Comparison of ENCODE assay signal across 18 cellular contexts in the genomic region with DNA sequence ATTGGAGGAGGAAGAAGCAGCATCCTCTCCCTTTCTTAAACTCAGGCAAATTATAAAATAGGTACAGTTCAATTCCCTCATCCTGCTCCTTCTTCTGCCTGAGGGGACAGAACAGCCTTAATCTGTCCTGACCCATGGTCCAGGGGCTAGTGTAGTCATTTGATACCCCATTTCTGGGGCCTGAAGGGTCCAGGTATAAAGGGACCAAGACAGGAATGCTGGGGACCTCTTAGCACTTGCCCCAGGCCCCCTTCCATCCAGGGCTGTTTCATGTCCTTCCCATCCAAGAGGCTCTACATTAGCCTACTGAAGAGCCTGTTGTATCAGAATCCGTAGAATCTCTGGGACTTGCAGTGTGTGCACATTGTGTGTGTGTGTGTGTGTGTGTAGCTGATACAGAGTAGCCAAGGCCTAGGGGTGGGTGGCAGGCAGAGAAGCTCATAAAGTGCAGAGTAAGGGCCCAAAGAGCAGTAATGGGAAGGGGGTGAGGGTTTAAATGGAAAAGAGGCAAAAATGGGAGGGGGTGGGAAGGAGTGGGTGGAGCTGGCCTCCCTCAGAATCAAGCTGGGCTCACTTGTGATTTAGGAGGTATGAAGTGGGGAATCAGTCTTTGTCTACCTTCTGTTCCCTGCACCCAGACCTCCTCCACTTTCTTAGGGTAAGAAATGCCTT. TPM values are rescaled to one million over a fixed set of nuclear protein-coding genes. Genes with fewer than 3 reads are reported as not detected.
A peak's percentile ranks its signal among the peaks of the same experiment; 100 is the strongest.
DNase-seq lines count a peak whose midpoint lies in the region; ATAC-seq and TF ChIP-seq lines count a peak whose summit lies in the region.
"Had no signal": no experiment of that assay in that cellular context is flagged by ENCODE, and none has a peak within 500 bp of the region (broad histone marks: within the 10 kb centered on the region; RNA-seq: fewer than 3 reads in every experiment).

No MANE protein-coding gene starts in this region.

- peak overlapping the region; percentile 72 for H3K27ac Mint-ChIP-seq in activated naive CD4-positive, alpha-beta T cell treated with anti-CD3 and anti-CD28 coated beads, Interleukin-2, amount 50 U/mL, for 24 hours

- no peak for DNase-seq in activated naive CD4-positive, alpha-beta T cell treated with anti-CD3 and anti-CD28 coated beads, Interleukin-2, amount 50 U/mL, for 16 hours
- peak; percentile 11 to 19 for DNase-seq in vagina (ENCODE audit: extremely low spot score in 2 of 2)
- DNase-seq in right cardiac atrium = no peak
- no peak for DNase-seq in sciatic nerve (ENCODE audit: low spot score)
- DNase-seq: activated CD4-positive, CD25-positive, alpha-beta regulatory T cell; GDM1; MG63; NCI-H446 treated with DMSO at 0.1 percent for 48 hours; occipital lobe; stimulated activated CD4-positive, alpha-beta T cell treated with anti-CD3 and anti-CD28 coated beads, Interleukin-2, amount 100 ng/mL, for 24 hours; testis had no signal

- H3K36me3 Mint-ChIP-seq in activated naive CD4-positive, alpha-beta T cell treated with anti-CD3 and anti-CD28 coated beads, Interleukin-2, amount 50 U/mL, for 24 hours = peaks cover 17% of the 10 kb centered on the region

- no peak for TF ChIP-seq POLR2A in vagina (IDR thresholded peaks at IDR 0.05)

- H3K36me3 ChIP-seq in Loucy (ENCODE audit: insufficient read depth, low read length) (peaks cover 66% of the 10 kb centered on the region; the same call in 1 of the 2 replicates), vagina (no peaks in the 10 kb centered on the region)
- H3K36me3 ChIP-seq: MG63 had no signal

- no peaks in the 10 kb centered on the region for H3K9me3 ChIP-seq in Loucy (ENCODE audit: insufficient read depth, low read depth, low read length)
- H3K9me3 ChIP-seq in vagina = no peaks in the 10 kb centered on the region
- H3K9me3 ChIP-seq in right cardiac atrium (ENCODE audit: control insufficient read depth, low read length) = no peaks in the 10 kb centered on the region
- H3K9me3 ChIP-seq: MG63, testis had no signal

- H3K4me1 ChIP-seq in Loucy (ENCODE audit: insufficient read depth, low read length, poor library complexity, severe bottlenecking) (peaks cover 91% of the 10 kb centered on the region), vagina (no peaks in the 10 kb centered on the region), right cardiac atrium (ENCODE audit: control insufficient read depth, insufficient read depth, low read length) (no peaks in the 10 kb centered on the region)
- H3K4me1 ChIP-seq: testis had no signal

- no peaks in the 10 kb centered on the region for H3K27me3 ChIP-seq in Loucy (ENCODE audit: insufficient read depth, low read length, poor library complexity, severe bottlenecking)
- no peaks in the 10 kb centered on the region for H3K27me3 ChIP-seq in vagina
- no peaks in the 10 kb centered on the region for H3K27me3 ChIP-seq in right cardiac atrium (ENCODE audit: control insufficient read depth, insufficient read depth)
- H3K27me3 ChIP-seq: MG63, testis had no signal

- no peaks in the 10 kb centered on the region for H3K9me2 ChIP-seq in Loucy (replicated peaks; ENCODE audit: low read depth, low read length)

- H3K9me3 Mint-ChIP-seq in activated naive CD4-positive, alpha-beta T cell treated with anti-CD3 and anti-CD28 coated beads, Interleukin-2, amount 50 U/mL, for 24 hours = no peaks in the 10 kb centered on the region

- H3K4me1 Mint-ChIP-seq in activated naive CD4-positive, alpha-beta T cell treated with anti-CD3 and anti-CD28 coated beads, Interleukin-2, amount 50 U/mL, for 24 hours = peaks cover 90% of the 10 kb centered on the region

- no peak overlapping the region for H2AFZ ChIP-seq in Loucy (ENCODE audit: low read length)

- 95% methylated on average over 1 of the region's 1 CpG for WGBS in right cardiac atrium

- H3K4me3 ChIP-seq in Loucy (ENCODE audit: low read length, poor library complexity, severe bottlenecking) = no peak overlapping the region
- no peak overlapping the region for H3K4me3 ChIP-seq in vagina
- H3K4me3 ChIP-seq in right cardiac atrium (ENCODE audit: low read length) = no peak overlapping the region
- H3K4me3 ChIP-seq: MG63, smooth muscle cell, testis had no signal

- intact Hi-C loops in vagina (cut with DNase I) = no loop called here
- intact Hi-C loops in right cardiac atrium (cut with DNase I) = no loop called here
- intact Hi-C loops in sciatic nerve (cut with DNase I) = no loop called here

- peak; percentile 9 for ATAC-seq in esophagus mucosa
- no peak for ATAC-seq in GM18861 (IDR thresholded peaks at IDR 0.05; ENCODE audit: unreplicated experiment)
- no peak for ATAC-seq in right cardiac atrium
- no peak for ATAC-seq in sciatic nerve
- ATAC-seq: SK-N-SH treated with all-trans-retinoic acid at 6 μM for 48 hours had no signal

- H3F3A ChIP-seq in Loucy (ENCODE audit: low read depth) = peaks cover 13% of the 10 kb centered on the region; the same call in 1 of the 2 replicates

- no peak overlapping the region for H3K27ac ChIP-seq in vagina
- H3K27ac ChIP-seq in right cardiac atrium (ENCODE audit: low read length) = no peak overlapping the region
- H3K27ac ChIP-seq: epithelial cell of prostate, testis had no signal

- peak overlapping the region; percentile 17 for H3K4me2 ChIP-seq in Loucy (ENCODE audit: low read depth, low read length, poor library complexity, severe bottlenecking)
- H3K4me2 ChIP-seq: smooth muscle cell had no signal

- peaks cover 97% of the 10 kb centered on the region for H3K79me2 ChIP-seq in Loucy (ENCODE audit: insufficient read depth, low read length)

- no peaks in the 10 kb centered on the region for H3K27me3 Mint-ChIP-seq in activated naive CD4-positive, alpha-beta T cell treated with anti-CD3 and anti-CD28 coated beads, Interleukin-2, amount 50 U/mL, for 24 hours

- peaks cover 35% of the 10 kb centered on the region for H4K20me1 ChIP-seq in Loucy (ENCODE audit: insufficient read depth, low read length, poor library complexity, severe bottlenecking)

- H3K4me3 Mint-ChIP-seq in activated naive CD4-positive, alpha-beta T cell treated with anti-CD3 and anti-CD28 coated beads, Interleukin-2, amount 50 U/mL, for 24 hours = no peak overlapping the region

- H3K9ac ChIP-seq in Loucy (ENCODE audit: low read depth, low read length, poor library complexity, severe bottlenecking) = peak overlapping the region; percentile 29

- TF ChIP-seq CTCF in Loucy (conservative IDR thresholded peaks at IDR 0.05; ENCODE audit: low read length) = no peak
- no peak for TF ChIP-seq CTCF in vagina (IDR thresholded peaks at IDR 0.05)

RNA-seq across cellular contexts. Expression of a gene that starts 32.4 kb away (rescaled TPM):
- total RNA-seq in esophagus mucosa (18.3 TPM), vagina (62.1 TPM), right cardiac atrium (10 to 100 TPM in 1 of 4 donors, 1 to 10 TPM in 3; 2.5 to 17.6 (median 5.0) TPM), sciatic nerve (109 TPM)
- polyA plus RNA-seq in right cardiac atrium = 0.81 TPM

Comparison
In these comparisons a context has a peak if more than half of its experiments do, and no peak if none do; other contexts are left out.
1. DNase-seq: peak in vagina (2 of 2); none in activated naive CD4-positive, alpha-beta T cell treated with anti-CD3 and anti-CD28 coated beads, Interleukin-2, amount 50 U/mL, for 16 hours (single experiment), right cardiac atrium (0 of 3) and sciatic nerve (single experiment).